Comparison of ENCODE assay signal across 28 cellular contexts in genomic region chr1:174884001-174884400, GRCh38.
DNase-seq lines count a peak whose midpoint lies in the region; ATAC-seq and TF ChIP-seq lines count a peak whose summit lies in the region.
"Had no signal": no experiment of that assay in that cellular context is flagged by ENCODE, and none has a peak within 500 bp of the region (broad histone marks: within the 10 kb centered on the region; RNA-seq: fewer than 3 reads in every experiment).

No MANE protein-coding gene starts in this region.

- peaks cover 7% of the 10 kb centered on the region for H3K4me1 Mint-ChIP-seq in nephron progenitor cell
- H3K4me1 Mint-ChIP-seq: neural crest cell; stimulated activated naive CD8-positive, alpha-beta T cell treated with anti-CD3 and anti-CD28 coated beads, Interleukin-15, amount 100 ng/mL, for 72 hours had no signal

- no peak overlapping the region for H3K4me3 Mint-ChIP-seq in nephron progenitor cell
- H3K4me3 Mint-ChIP-seq: activated CD8-positive, alpha-beta T cell treated with anti-CD3 and anti-CD28 coated beads for 36 hours; activated T-helper 1 cell treated with anti-CD3 and anti-CD28 coated beads, Interleukin-12 subunit alpha, Interleukin-12 subunit beta, Interleukin-2, Interleukin-4 antibody, amounts not matched to agents 30 ng/mL and 10 ng/mL and 1 ng/mL, durations not matched to agents 14 hours and 24 hours and 36 hours; CD4-positive, alpha-beta T cell; central memory CD8-positive, alpha-beta T cell; dendritic cell treated with granulocyte-macrophage colony-stimulating factor and Interleukin-4, amounts not matched to agents 40 ng/mL and 50 ng/mL, for 4 days; neural crest cell; stimulated activated naive CD8-positive, alpha-beta T cell treated with anti-CD3 and anti-CD28 coated beads, Interleukin-15, amount 100 ng/mL, for 72 hours had no signal

- DNase-seq in DMS 273 (lab: John Stamatoyannopoulos, UW; ENCODE audit: unreplicated experiment): peak; percentile 5
- no peak for DNase-seq in DMS 273 treated with DMSO at 0.1 percent for 48 hours (lab: John Stamatoyannopoulos, UW)
- DNase-seq in KBM-7: peak; percentile 4
- DNase-seq in body of pancreas: no peak
- no peak for DNase-seq in left lung
- DNase-seq in NCI-H187 (lab: John Stamatoyannopoulos, UW): no peak
- no peak for DNase-seq in islet precursor cell
- DNase-seq in nephron progenitor cell: no peak
- DNase-seq: activated CD8-positive, alpha-beta memory T cell treated with anti-CD3 and anti-CD28 coated beads, Interleukin-2, amount 50 U/mL, for 48 hours; activated CD8-positive, alpha-beta T cell treated with anti-CD3 and anti-CD28 coated beads for 36 hours; activated naive CD4-positive, alpha-beta T cell treated with Interleukin-2 at 50 U/mL for 16 hours; CD4-positive, alpha-beta T cell; esophagus squamous epithelium; heart right ventricle; NCI-H1092; NCI-H2171; NCI-H510A; right lobe of liver; SHP77 treated with DMSO at 0.1 percent for 48 hours; stimulated activated CD8-positive, alpha-beta memory T cell treated with anti-CD3 and anti-CD28 coated beads, Interleukin-4, amount 100 ng/mL, for 48 hours; stimulated activated naive CD8-positive, alpha-beta T cell treated with anti-CD3 and anti-CD28 coated beads, Interleukin-15, amount 100 ng/mL, for 72 hours had no signal

- 4 to 12% methylated on average over 3 of the region's 3 CpGs for WGBS in body of pancreas, 2 donors

- TF ChIP-seq CTCF in body of pancreas (IDR thresholded peaks at IDR 0.05) (no peak), left lung (IDR thresholded peaks at IDR 0.05) (no peak), nephron progenitor cell (IDR thresholded peaks at IDR 0.05) (no peak)

- H3K27ac Mint-ChIP-seq in nephron progenitor cell: no peak overlapping the region
- H3K27ac Mint-ChIP-seq: activated CD8-positive, alpha-beta T cell treated with anti-CD3 and anti-CD28 coated beads for 36 hours; activated T-helper 1 cell treated with anti-CD3 and anti-CD28 coated beads, Interleukin-12 subunit alpha, Interleukin-12 subunit beta, Interleukin-2, Interleukin-4 antibody, amounts not matched to agents 30 ng/mL and 10 ng/mL and 1 ng/mL, durations not matched to agents 14 hours and 24 hours and 36 hours; CD4-positive, alpha-beta T cell; dendritic cell treated with granulocyte-macrophage colony-stimulating factor and Interleukin-4, amounts not matched to agents 40 ng/mL and 50 ng/mL, for 4 days; stimulated activated naive CD8-positive, alpha-beta T cell treated with anti-CD3 and anti-CD28 coated beads, Interleukin-15, amount 100 ng/mL, for 72 hours had no signal

- ATAC-seq in body of pancreas: peak; percentile 40
- ATAC-seq in left lung: peak; percentile 42
- ATAC-seq: activated CD8-positive, alpha-beta T cell treated with anti-CD3 and anti-CD28 coated beads for 36 hours; stimulated activated naive CD8-positive, alpha-beta T cell treated with anti-CD3 and anti-CD28 coated beads, Interleukin-15, amount 100 ng/mL, for 72 hours had no signal

- no peaks in the 10 kb centered on the region for H3K36me3 Mint-ChIP-seq in nephron progenitor cell (ENCODE audit: low read depth)

- no peaks in the 10 kb centered on the region for H3K9me3 Mint-ChIP-seq in nephron progenitor cell
- H3K9me3 Mint-ChIP-seq: activated CD8-positive, alpha-beta T cell treated with anti-CD3 and anti-CD28 coated beads for 36 hours; activated T-helper 1 cell treated with anti-CD3 and anti-CD28 coated beads, Interleukin-12 subunit alpha, Interleukin-12 subunit beta, Interleukin-2, Interleukin-4 antibody, amounts not matched to agents 30 ng/mL and 10 ng/mL and 1 ng/mL, durations not matched to agents 14 hours and 24 hours and 36 hours; CD4-positive, alpha-beta T cell; central memory CD8-positive, alpha-beta T cell; dendritic cell treated with granulocyte-macrophage colony-stimulating factor and Interleukin-4, amounts not matched to agents 40 ng/mL and 50 ng/mL, for 4 days; neural crest cell; stimulated activated naive CD8-positive, alpha-beta T cell treated with anti-CD3 and anti-CD28 coated beads, Interleukin-15, amount 100 ng/mL, for 72 hours had no signal

- no peaks in the 10 kb centered on the region for H3K36me3 ChIP-seq in body of pancreas (replicated peaks in 1 of 2; ENCODE audit: insufficient read depth in 1 of 2, low read depth in 2 of 2)
- no peaks in the 10 kb centered on the region for H3K36me3 ChIP-seq in left lung
- H3K36me3 ChIP-seq: heart right ventricle, right lobe of liver, thoracic aorta had no signal

- in situ Hi-C loops in KBM-7 (cut with MboI; ENCODE audit: low pct_unique_long_range_greater_than_20kb, low sequenced_read_pairs): no loop called here

- H3K4me1 ChIP-seq in body of pancreas (peaks cover 56% of the 10 kb centered on the region), left lung (peaks cover 0 to 6% of the 10 kb centered on the region in 2 donors)
- H3K4me1 ChIP-seq: foreskin keratinocyte had no signal

- H3K9me3 ChIP-seq in body of pancreas (no peaks in the 10 kb centered on the region), left lung (no peaks in the 10 kb centered on the region)
- H3K9me3 ChIP-seq: esophagus squamous epithelium, heart right ventricle, right lobe of liver, thoracic aorta had no signal

- H3K27me3 ChIP-seq in body of pancreas (no peaks in the 10 kb centered on the region), left lung (no peaks in the 10 kb centered on the region)
- H3K27me3 ChIP-seq: esophagus squamous epithelium, foreskin keratinocyte, heart right ventricle, right lobe of liver had no signal

- peak overlapping the region in 2 of 4 donors; percentile 19 to 49 for H3K27ac ChIP-seq in body of pancreas
- H3K27ac ChIP-seq in left lung: no peak overlapping the region
- H3K27ac ChIP-seq: 22Rv1, esophagus squamous epithelium, foreskin keratinocyte, right lobe of liver, thoracic aorta had no signal

- TF ChIP-seq POLR2A in body of pancreas (IDR thresholded peaks at IDR 0.05): no peak

- H3K27me3 Mint-ChIP-seq in nephron progenitor cell (ENCODE audit: low read depth, poor library complexity): no peaks in the 10 kb centered on the region
- H3K27me3 Mint-ChIP-seq: activated CD8-positive, alpha-beta T cell treated with anti-CD3 and anti-CD28 coated beads for 36 hours; CD4-positive, alpha-beta T cell; central memory CD8-positive, alpha-beta T cell; dendritic cell treated with granulocyte-macrophage colony-stimulating factor and Interleukin-4, amounts not matched to agents 40 ng/mL and 50 ng/mL, for 4 days; stimulated activated naive CD8-positive, alpha-beta T cell treated with anti-CD3 and anti-CD28 coated beads, Interleukin-15, amount 100 ng/mL, for 72 hours had no signal

- H3K4me3 ChIP-seq in body of pancreas: no peak overlapping the region
- H3K4me3 ChIP-seq in left lung: no peak overlapping the region
- H3K4me3 ChIP-seq: esophagus squamous epithelium, heart right ventricle, right lobe of liver, thoracic aorta had no signal

- intact Hi-C loops in body of pancreas (cut with DNase I) (no loop called here), left lung (cut with DNase I) (no loop called here)

Comparison
In these comparisons a context has a peak if more than half of its experiments do, and no peak if none do; other contexts are left out.
1. DNase-seq: peak in DMS 273 (single experiment) and KBM-7 (single experiment); none in DMS 273 treated with DMSO at 0.1 percent for 48 hours (single experiment), body of pancreas (0 of 4), left lung (0 of 2), NCI-H187 (0 of 2), islet precursor cell (single experiment) and nephron progenitor cell (single experiment).